ENCODE assay signal across 8 cellular contexts in the genomic region with DNA sequence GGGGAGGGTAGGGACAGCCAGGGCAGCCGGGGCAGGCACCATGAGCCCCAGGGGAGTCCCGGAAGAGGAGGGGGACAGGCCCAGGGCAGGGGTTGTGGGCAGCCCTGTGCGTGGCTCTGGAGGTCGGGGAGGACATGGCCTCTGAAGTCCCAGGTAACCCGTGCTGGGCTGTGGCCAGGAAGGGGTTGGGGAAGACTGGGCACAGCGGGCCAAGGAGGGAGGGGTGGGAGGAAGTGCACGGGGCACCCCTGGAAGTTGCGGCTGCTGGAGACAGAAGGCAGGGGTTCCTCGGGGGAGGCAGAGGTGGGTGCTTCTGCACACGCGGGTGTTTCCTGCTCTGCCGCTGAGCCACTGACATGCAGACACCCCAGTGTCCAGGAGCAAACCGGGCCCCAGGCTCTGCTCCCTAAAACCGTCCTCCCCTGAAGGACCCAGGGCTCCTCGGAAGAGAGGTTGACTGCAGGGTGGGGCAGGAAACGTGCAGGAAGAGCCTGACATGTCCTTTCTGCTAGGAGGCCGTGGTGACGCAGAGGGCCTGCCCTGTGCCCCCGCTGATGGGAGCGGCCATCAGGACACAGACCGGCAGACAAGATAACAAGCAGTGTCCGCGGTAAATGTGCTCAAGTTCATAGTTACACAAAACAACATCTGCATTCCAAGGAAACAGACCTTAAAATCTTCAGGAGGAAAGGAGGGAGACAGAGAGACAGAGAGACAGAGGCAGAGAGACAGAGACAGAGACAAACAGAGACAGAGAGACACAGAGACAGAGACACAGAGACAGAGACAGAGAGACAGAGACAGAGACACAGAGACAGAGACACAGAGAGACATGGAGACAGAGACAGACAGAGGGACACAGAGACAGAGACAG. TPM values are rescaled to one million over a fixed set of nuclear protein-coding genes. Genes with fewer than 3 reads are reported as not detected.
DNase-seq lines count a peak whose midpoint lies in the region; ATAC-seq and TF ChIP-seq lines count a peak whose summit lies in the region.

No MANE protein-coding gene starts in this region.

- DNase-seq in NT2/D1 (ENCODE audit: low read depth, low spot score), result no peak
- DNase-seq in activated T-helper 1 cell treated with Interleukin-2 at 50 U/mL for 16 hours (ENCODE audit: low read depth), result peak; percentile 32
- peak; percentile 57 for DNase-seq in hepatocyte (ENCODE audit: low spot score)
- peak; percentile 66 for DNase-seq in stimulated activated CD8-positive, alpha-beta memory T cell treated with anti-CD3 and anti-CD28 coated beads, Interleukin-4, amount 100 ng/mL, for 48 hours
- no peak for DNase-seq in RPMI8226
- no peak for DNase-seq in NCI-H2081 treated with DMSO at 0.1 percent for 48 hours (lab: John Stamatoyannopoulos, UW)
- no peak for DNase-seq in NCI-H2196 treated with DMSO at 0.1 percent for 48 hours (lab: John Stamatoyannopoulos, UW; ENCODE audit: unreplicated experiment)

- H3K9ac ChIP-seq in NT2/D1 (ENCODE audit: insufficient read length, low read depth), result peak overlapping the region; percentile 34

- H3K36me3 ChIP-seq in NT2/D1 (ENCODE audit: insufficient read depth, insufficient read length, low read length), result no peaks in the 10 kb centered on the region
- H3K36me3 ChIP-seq in hepatocyte (replicated peaks; ENCODE audit: insufficient read depth, low read depth), result no peaks in the 10 kb centered on the region

- no peak overlapping the region for H3K4me3 ChIP-seq in NT2/D1 (ENCODE audit: insufficient read length, low read depth)
- no peak overlapping the region for H3K4me3 ChIP-seq in hepatocyte

- WGBS in hepatocyte (ENCODE audit: low lambda C conversion rate, missing lambda C conversion rate), result 57% methylated on average over 17 of the region's 23 CpGs

- TF ChIP-seq CTCF in hepatocyte (IDR thresholded peaks at IDR 0.05; ENCODE audit: poor library complexity), result no peak

- H3K9me3 ChIP-seq in NT2/D1 (ENCODE audit: insufficient read depth, low read length) (no peaks in the 10 kb centered on the region), hepatocyte (ENCODE audit: low read depth) (no peaks in the 10 kb centered on the region)

- peaks cover 2% of the 10 kb centered on the region for H3K4me1 ChIP-seq in NT2/D1 (ENCODE audit: insufficient read depth, insufficient read length)
- peaks cover 15% of the 10 kb centered on the region for H3K4me1 ChIP-seq in hepatocyte (ENCODE audit: insufficient read depth)

- H3K27me3 ChIP-seq in NT2/D1 (ENCODE audit: insufficient read depth, insufficient read length) (no peaks in the 10 kb centered on the region), hepatocyte (no peaks in the 10 kb centered on the region)

- no peak for ATAC-seq in HG02852 (IDR thresholded peaks at IDR 0.05; ENCODE audit: unreplicated experiment)

- H4K20me1 ChIP-seq in hepatocyte (ENCODE audit: insufficient read depth, poor library complexity, severe bottlenecking), result no peaks in the 10 kb centered on the region

- no peak overlapping the region for H3K4me2 ChIP-seq in hepatocyte

- H2AFZ ChIP-seq in hepatocyte, result no peak overlapping the region

- no peaks in the 10 kb centered on the region for H3K79me2 ChIP-seq in hepatocyte

- H3K9me2 ChIP-seq in hepatocyte (replicated peaks; ENCODE audit: insufficient read depth), result no peaks in the 10 kb centered on the region

- peak overlapping the region; percentile 76 for H3K27ac ChIP-seq in hepatocyte

RNA-seq across cellular contexts. Expression of a gene that starts 5.7 kb away (rescaled TPM):
- total RNA-seq in hepatocyte, result 0.73 and 2.4 TPM in 2 replicates
- 5.5 and 10.9 TPM in 2 replicates for polyA plus RNA-seq in hepatocyte

RNA-seq across cellular contexts. Expression of a gene that starts 8.4 kb away (rescaled TPM):
- 27.1 and 29.9 TPM in 2 replicates for total RNA-seq in hepatocyte
- 41.4 and 47.0 TPM in 2 replicates for polyA plus RNA-seq in hepatocyte

RNA-seq across cellular contexts. Expression of a gene that starts 9.7 kb away (rescaled TPM):
- total RNA-seq in hepatocyte, result 2.6 and 6.3 TPM in 2 replicates
- 29.2 and 42.1 TPM in 2 replicates for polyA plus RNA-seq in hepatocyte

RNA-seq across cellular contexts. Expression of a gene that starts 47.2 kb away (rescaled TPM):
- not detected in 2 replicates for total RNA-seq in hepatocyte
- 0.29 and 0.47 TPM in 2 replicates for polyA plus RNA-seq in hepatocyte

Comparison
In these comparisons a context has a peak if more than half of its experiments do, and no peak if none do; other contexts are left out.
1. DNase-seq: peak in activated T-helper 1 cell treated with Interleukin-2 at 50 U/mL for 16 hours (single experiment), hepatocyte (single experiment) and stimulated activated CD8-positive, alpha-beta memory T cell treated with anti-CD3 and anti-CD28 coated beads, Interleukin-4, amount 100 ng/mL, for 48 hours (single experiment); none in NT2/D1 (single experiment), RPMI8226 (single experiment), NCI-H2081 treated with DMSO at 0.1 percent for 48 hours (single experiment) and NCI-H2196 treated with DMSO at 0.1 percent for 48 hours (single experiment).